ENCODE assay signal across 10 cellular contexts in genomic region chr10:3451516-3452185, GRCh38.
DNase-seq lines count a peak whose midpoint lies in the region; ATAC-seq and TF ChIP-seq lines count a peak whose summit lies in the region.
"Had no signal": no experiment of that assay in that cellular context is flagged by ENCODE, and none has a peak within 500 bp of the region (broad histone marks: within the 10 kb centered on the region; RNA-seq: fewer than 3 reads in every experiment).

No MANE protein-coding gene starts in this region.

- CTCF ChIA-PET in MCF 10A (lab: Yijun Ruan, JAX), result interaction anchor here (0.9 to 1.2 kb wide), 4 partner anchors 14 to 400 kb away, joined by 3 to 6 read pairs (median 3); no protein-coding TSS in a partner anchor

- TF ChIP-seq POLR2A in spleen (IDR thresholded peaks at IDR 0.05), result no peak

- H3K4me3 ChIP-seq in left lung, result no peak overlapping the region
- H3K4me3 ChIP-seq in spleen, result no peak overlapping the region
- no peak overlapping the region for H3K4me3 ChIP-seq in WERI-Rb-1 (ENCODE audit: low read depth, low read length)

- no TSS peak for BruUV-seq in MCF 10A (replicated peaks; lab: Mats Ljungman, UMichigan)

- H3K27ac Mint-ChIP-seq in MCF 10A (ENCODE audit: low read depth, unreplicated experiment), result peak overlapping the region; percentile 78
- H3K27ac Mint-ChIP-seq: activated CD4-positive, alpha-beta T cell treated with anti-CD3 and anti-CD28 coated beads for 36 hours had no signal

- H3K4me1 ChIP-seq in left lung, result peaks cover 11% of the 10 kb centered on the region in 2 donors
- H3K4me1 ChIP-seq in spleen, result peaks cover 8 to 40% (median 19%) of the 10 kb centered on the region in 6 donors

- peaks cover 34% of the 10 kb centered on the region for H3K4me1 Mint-ChIP-seq in MCF 10A (ENCODE audit: insufficient read depth, unreplicated experiment)

- intact Hi-C loops in MCF 10A (cut with micrococcal nuclease), result loop anchor here (5.0 kb wide), 1 partner anchor 204 kb away; no protein-coding TSS in a partner anchor
- intact Hi-C loops in left lung (cut with DNase I), result no loop called here
- intact Hi-C loops in spleen (cut with DNase I; ENCODE audit: low total_unique reads), result no loop called here

- H3K9me3 Mint-ChIP-seq in MCF 10A (ENCODE audit: unreplicated experiment), result no peaks in the 10 kb centered on the region

- peak; percentile 45 for DNase-seq in MCF 10A (ENCODE audit: unreplicated experiment)
- DNase-seq in left lung, result no peak
- DNase-seq in spleen, result no peak
- no peak for DNase-seq in SKM-1 (lab: John Stamatoyannopoulos, UW; ENCODE audit: unreplicated experiment)
- DNase-seq in amniotic stem cell (lab: John Stamatoyannopoulos, UW), result no peak
- DNase-seq in NCI-H345 (lab: John Stamatoyannopoulos, UW), result no peak
- DNase-seq in WERI-Rb-1, result no peak
- DNase-seq: activated CD4-positive, alpha-beta T cell treated with anti-CD3 and anti-CD28 coated beads for 36 hours had no signal

- H3K36me3 ChIP-seq in left lung (no peaks in the 10 kb centered on the region), spleen (no peaks in the 10 kb centered on the region), WERI-Rb-1 (no peaks in the 10 kb centered on the region)

- H3K9me3 ChIP-seq in left lung (no peaks in the 10 kb centered on the region), spleen (no peaks in the 10 kb centered on the region), WERI-Rb-1 (ENCODE audit: severe bottlenecking) (no peaks in the 10 kb centered on the region)

- 62 to 83% (median 76%) methylated on average over 5 of the region's 5 CpGs for WGBS in spleen, 5 donors

- H3K36me3 Mint-ChIP-seq in MCF 10A (ENCODE audit: insufficient read depth, unreplicated experiment), result no peaks in the 10 kb centered on the region

- H3K27me3 ChIP-seq in left lung (no peaks in the 10 kb centered on the region), spleen (replicated peaks in 1 of 7) (no peaks in the 10 kb centered on the region), WERI-Rb-1 (ENCODE audit: insufficient read depth, low read depth, severe bottlenecking) (no peaks in the 10 kb centered on the region)

- ATAC-seq in HG02870 (IDR thresholded peaks at IDR 0.05; ENCODE audit: unreplicated experiment) (peak; percentile 11), left lung (peak; percentile 12)

- POLR2A ChIA-PET in MCF 10A (lab: Yijun Ruan, JAX), result interaction anchor here (1.1 to 5.3 kb wide), 7 partner anchors 11 to 333 kb away, joined by 3 to 40 read pairs (median 9); partner anchors contain the start of gene KLF6

- H3K27ac ChIP-seq in left lung (peak overlapping the region; percentile 53 to 80), spleen (peak overlapping the region in 7 of 8 donors; percentile 67 to 82 (median 77)), WERI-Rb-1 (no peak overlapping the region)
- H3K27ac ChIP-seq: RWPE1 had no signal

- no peak overlapping the region for H3K4me3 Mint-ChIP-seq in MCF 10A (ENCODE audit: unreplicated experiment)
- H3K4me3 Mint-ChIP-seq: activated CD4-positive, alpha-beta T cell treated with anti-CD3 and anti-CD28 coated beads for 36 hours had no signal

- H3K27me3 Mint-ChIP-seq in MCF 10A (ENCODE audit: insufficient read depth, unreplicated experiment), result no peaks in the 10 kb centered on the region

- TF ChIP-seq CTCF in MCF 10A (IDR thresholded peaks at IDR 0.05; ENCODE audit: unreplicated experiment) (no peak), left lung (IDR thresholded peaks at IDR 0.05) (no peak), spleen (IDR thresholded peaks at IDR 0.05 in 8 of 11, conservative IDR thresholded peaks at IDR 0.05 in 3 of 11) (no peak), WERI-Rb-1 (IDR thresholded peaks at IDR 0.05; ENCODE audit: low read depth, low read length) (no peak)
